In genomic region chr2:208179028-208179609, GRCh38 we compare ENCODE assay signal across 1 cellular context.
TF ChIP-seq lines count a peak whose summit lies in the region.

No MANE protein-coding gene starts in this region.

TF ChIP-seq in HepG2, 621 proteins besides CTCF, POLR2A, EP300 and RAD21 (continued from another document and continues in another):
- no peak for TF ChIP-seq ZXDC (CRISPR knock-in tag; IDR thresholded peaks at IDR 0.05)
- no peak for TF ChIP-seq PLSCR1 (CRISPR knock-in tag; IDR thresholded peaks at IDR 0.05; ENCODE audit: borderline replicate concordance)
- peak; percentile 77; the same call in 1 of the 2 replicates for TF ChIP-seq CBX5 (CRISPR knock-in tag; IDR thresholded peaks at IDR 0.05; ENCODE audit: borderline replicate concordance)
- no peak for TF ChIP-seq ZNF224 (CRISPR knock-in tag; IDR thresholded peaks at IDR 0.05)
- no peak for TF ChIP-seq MIXL1 (CRISPR knock-in tag; IDR thresholded peaks at IDR 0.05)
- no peak for TF ChIP-seq NFAT5 (CRISPR knock-in tag; IDR thresholded peaks at IDR 0.05)
- TF ChIP-seq PHF20 (CRISPR knock-in tag; IDR thresholded peaks at IDR 0.05), result no peak
- TF ChIP-seq HMGXB4 (CRISPR knock-in tag; IDR thresholded peaks at IDR 0.05; ENCODE audit: borderline replicate concordance in 1 of 2, low read depth in 1 of 2), result no peak
- no peak for TF ChIP-seq GMEB2 (CRISPR knock-in tag; IDR thresholded peaks at IDR 0.05; ENCODE audit: low read depth)
- TF ChIP-seq ZNF253 (CRISPR knock-in tag; IDR thresholded peaks at IDR 0.05; ENCODE audit: borderline replicate concordance), result no peak
- TF ChIP-seq FOSL2 (CRISPR knock-in tag; IDR thresholded peaks at IDR 0.05), result peak; percentile 53; the same call in 1 of the 2 replicates
- no peak for TF ChIP-seq BORCS8-MEF2B (CRISPR knock-in tag; IDR thresholded peaks at IDR 0.05)
- TF ChIP-seq ZFP62 (CRISPR knock-in tag; IDR thresholded peaks at IDR 0.05), result no peak
- no peak for TF ChIP-seq ZNF230 (CRISPR knock-in tag; IDR thresholded peaks at IDR 0.05)
- TF ChIP-seq MEF2D (CRISPR knock-in tag; IDR thresholded peaks at IDR 0.05), result no peak; the same call in 1 of the 2 replicates
- TF ChIP-seq STAT5B (CRISPR knock-in tag; IDR thresholded peaks at IDR 0.05), result no peak
- no peak for TF ChIP-seq RFXANK (CRISPR knock-in tag; IDR thresholded peaks at IDR 0.05)
- TF ChIP-seq PRDM4 (CRISPR knock-in tag; IDR thresholded peaks at IDR 0.05; ENCODE audit: borderline replicate concordance), result no peak
- no peak for TF ChIP-seq AHR (CRISPR knock-in tag; IDR thresholded peaks at IDR 0.05)
- TF ChIP-seq TCF7 (IDR thresholded peaks at IDR 0.05; ENCODE audit: low read depth), result peak; percentile 58; the same call in 1 of the 2 replicates
- no peak for TF ChIP-seq HMGXB3 (CRISPR knock-in tag; IDR thresholded peaks at IDR 0.05; ENCODE audit: borderline replicate concordance)
- TF ChIP-seq ZNF335 (CRISPR knock-in tag; IDR thresholded peaks at IDR 0.05), result no peak
- TF ChIP-seq ZNF605 (CRISPR knock-in tag; IDR thresholded peaks at IDR 0.05), result no peak
- no peak for TF ChIP-seq JARID2 (CRISPR knock-in tag; IDR thresholded peaks at IDR 0.05; ENCODE audit: insufficient replicate concordance)
- TF ChIP-seq PITX1 (CRISPR knock-in tag; IDR thresholded peaks at IDR 0.05), result peak; percentile 48; the same call in 1 of the 2 replicates
- no peak for TF ChIP-seq ELF3 (CRISPR knock-in tag; IDR thresholded peaks at IDR 0.05)
- no peak for TF ChIP-seq PBX3 (CRISPR knock-in tag; IDR thresholded peaks at IDR 0.05; ENCODE audit: borderline replicate concordance)
- TF ChIP-seq RBM22 (optimal IDR thresholded peaks at IDR 0.05; ENCODE audit: low read length), result no peak
- no peak for TF ChIP-seq RFX3 (CRISPR knock-in tag; IDR thresholded peaks at IDR 0.05)
- TF ChIP-seq ZNF7 (CRISPR knock-in tag; IDR thresholded peaks at IDR 0.05), result no peak
- TF ChIP-seq ZNF343 (CRISPR knock-in tag; IDR thresholded peaks at IDR 0.05), result no peak
